In genomic region chr15:72341361-72341760, GRCh38 we compare ENCODE assay signal across 15 cellular contexts. TPM values are rescaled to one million over a fixed set of nuclear protein-coding genes. Genes with fewer than 3 reads are reported as not detected.
A peak's percentile ranks its signal among the peaks of the same experiment; 100 is the strongest.
DNase-seq lines count a peak whose midpoint lies in the region; ATAC-seq, FAIRE-seq and TF ChIP-seq lines count a peak whose summit lies in the region.
"Had no signal": no experiment of that assay in that cellular context is flagged by ENCODE, and none has a peak within 500 bp of the region (broad histone marks: within the 10 kb centered on the region; RNA-seq: fewer than 3 reads in every experiment).

No MANE protein-coding gene starts in this region.

- BruUV-seq in HepG2 (replicated peaks; lab: Mats Ljungman, UMichigan) = no TSS peak
- no TSS peak for BruUV-seq in Panc1 (replicated peaks; lab: Mats Ljungman, UMichigan)

- H3K4me1 Mint-ChIP-seq in CD4-positive, alpha-beta memory T cell = no peaks in the 10 kb centered on the region
- H3K4me1 Mint-ChIP-seq: activated T-helper 17 cell treated with anti-CD3 and anti-CD28 coated beads, Interleukin-2, amount 50 U/mL, for 72 hours; CD4-positive, CD25-positive, alpha-beta regulatory T cell; naive thymus-derived CD8-positive, alpha-beta T cell had no signal

- in situ Hi-C loops in HepG2 (cut with HindIII; ENCODE audit: extremely low pct_ligation_motif_present, low pct_unique_long_range_greater_than_20kb) (no loop called here), Panc1 (cut with HindIII; ENCODE audit: low pct_unique_long_range_greater_than_20kb, low sequenced_read_pairs) (no loop called here)

- H3K9me3 ChIP-seq in HepG2 (ENCODE audit: low read length) (no peaks in the 10 kb centered on the region), right lobe of liver (no peaks in the 10 kb centered on the region), Panc1 (ENCODE audit: control insufficient read depth, insufficient read depth, low read depth, low read length) (no peaks in the 10 kb centered on the region), vagina (no peaks in the 10 kb centered on the region), spleen (no peaks in the 10 kb centered on the region)
- H3K9me3 ChIP-seq in CD4-positive, alpha-beta memory T cell (ENCODE audit: control insufficient read depth in 1 of 2, low read length in 2 of 2) = no peaks in the 10 kb centered on the region

- POLR2A ChIA-PET in HepG2 (lab: Yijun Ruan, JAX) (no interaction called here), Panc1 (lab: Charles Lee) (no interaction called here)
- POLR2A ChIA-PET in CD4-positive, alpha-beta memory T cell (lab: Charles Lee; ENCODE audit: partially characterized antibody) = no interaction called here

- H3K27me3 ChIP-seq in HepG2 (ENCODE audit: control insufficient read depth in 1 of 2, insufficient read depth in 2 of 2, low read length in 2 of 2) = no peaks in the 10 kb centered on the region
- no peaks in the 10 kb centered on the region for H3K27me3 ChIP-seq in right lobe of liver
- H3K27me3 ChIP-seq in Panc1 (ENCODE audit: control insufficient read depth, insufficient read depth, low read length) = no peaks in the 10 kb centered on the region
- H3K27me3 ChIP-seq in vagina = no peaks in the 10 kb centered on the region
- no peaks in the 10 kb centered on the region for H3K27me3 ChIP-seq in spleen (replicated peaks in 1 of 7)
- H3K27me3 ChIP-seq in CD4-positive, alpha-beta memory T cell (ENCODE audit: insufficient read depth, low read length) = no peaks in the 10 kb centered on the region

- H3K4me3 ChIP-seq in HepG2 (replicated peaks in 1 of 3; ENCODE audit: insufficient read depth in 1 of 3, low read depth in 2 of 3, low read length in 3 of 3) (no peak overlapping the region), right lobe of liver (no peak overlapping the region), Panc1 (ENCODE audit: low read depth in 2 of 2, low read length in 2 of 2) (no peak overlapping the region), foreskin fibroblast (ENCODE audit: low read depth in 1 of 2, low read length in 2 of 2) (no peak overlapping the region), vagina (no peak overlapping the region), spleen (no peak overlapping the region)
- H3K4me3 ChIP-seq in CD4-positive, alpha-beta memory T cell (ENCODE audit: low read length in 2 of 2) = no peak overlapping the region

- TF ChIP-seq RAD21 in HepG2 (CRISPR knock-in tag; IDR thresholded peaks at IDR 0.05) = no peak

- H3K4me2 ChIP-seq in HepG2 (ENCODE audit: low read depth, low read length) = no peak overlapping the region

- H2AFZ ChIP-seq in HepG2 (ENCODE audit: low read length) = no peak overlapping the region

- TF ChIP-seq CTCF in HepG2 (CRISPR knock-in tag; IDR thresholded peaks at IDR 0.05) (peak; percentile 43), right lobe of liver (IDR thresholded peaks at IDR 0.05) (peak in 1 of 4 donors; percentile 8), Panc1 (IDR thresholded peaks at IDR 0.05) (peak; percentile 46), foreskin fibroblast (IDR thresholded peaks at IDR 0.05; ENCODE audit: low read depth, low read length) (peak; percentile 8), vagina (IDR thresholded peaks at IDR 0.05) (no peak), spleen (IDR thresholded peaks at IDR 0.05 in 8 of 11, conservative IDR thresholded peaks at IDR 0.05 in 3 of 11) (no peak), GM10266 (IDR thresholded peaks at IDR 0.05; ENCODE audit: control insufficient read depth, insufficient read depth, low read depth, missing control alignments) (no peak)

- peak; percentile 61 for ATAC-seq in HepG2
- no peak for ATAC-seq in right lobe of liver
- ATAC-seq in Panc1 = peak; percentile 61
- ATAC-seq: activated T-helper 17 cell treated with anti-CD3 and anti-CD28 coated beads, Interleukin-2, amount 50 U/mL, for 72 hours; effector memory CD8-positive, alpha-beta T cell; naive thymus-derived CD8-positive, alpha-beta T cell had no signal

- H3K79me2 ChIP-seq in HepG2 (ENCODE audit: insufficient read depth, low read length) = no peaks in the 10 kb centered on the region

- H3K9me3 Mint-ChIP-seq in CD4-positive, alpha-beta memory T cell = peaks cover 0 to 2% (median 0%) of the 10 kb centered on the region in 8 donors
- H3K9me3 Mint-ChIP-seq: activated T-helper 17 cell treated with anti-CD3 and anti-CD28 coated beads, Interleukin-2, amount 50 U/mL, for 72 hours; CD4-positive, CD25-positive, alpha-beta regulatory T cell; effector memory CD8-positive, alpha-beta T cell; naive thymus-derived CD8-positive, alpha-beta T cell had no signal

- H3K27ac ChIP-seq in HepG2 (ENCODE audit: extremely low read length, insufficient read depth, low read length) (no peak overlapping the region), right lobe of liver (no peak overlapping the region), Panc1 (ENCODE audit: low read length) (no peak overlapping the region), vagina (no peak overlapping the region), spleen (no peak overlapping the region)
- H3K27ac ChIP-seq in CD4-positive, alpha-beta memory T cell (ENCODE audit: low read depth, low read length) = no peak overlapping the region

- no peak for TF ChIP-seq POLR2A in HepG2 (IDR thresholded peaks at IDR 0.05; ENCODE audit: insufficient read depth in 1 of 2, low read depth in 2 of 2, low read length in 2 of 2)
- TF ChIP-seq POLR2A in right lobe of liver (IDR thresholded peaks at IDR 0.05) = no peak
- TF ChIP-seq POLR2A in vagina (IDR thresholded peaks at IDR 0.05) = no peak
- TF ChIP-seq POLR2A in spleen (IDR thresholded peaks at IDR 0.05) = no peak

- no peak overlapping the region for H3K4me3 Mint-ChIP-seq in CD4-positive, alpha-beta memory T cell
- H3K4me3 Mint-ChIP-seq: activated T-helper 17 cell treated with anti-CD3 and anti-CD28 coated beads, Interleukin-2, amount 50 U/mL, for 72 hours; CD4-positive, CD25-positive, alpha-beta regulatory T cell; effector memory CD8-positive, alpha-beta T cell; naive thymus-derived CD8-positive, alpha-beta T cell had no signal

- H3K4me1 ChIP-seq in HepG2 (ENCODE audit: insufficient read depth, low read length) (peaks cover 9% of the 10 kb centered on the region; the same call in 1 of the 2 replicates), right lobe of liver (no peaks in the 10 kb centered on the region), Panc1 (ENCODE audit: control insufficient read depth, insufficient read depth, low read length) (no peaks in the 10 kb centered on the region), vagina (no peaks in the 10 kb centered on the region), spleen (peaks cover 0 to 17% (median 7%) of the 10 kb centered on the region in 6 donors)
- H3K4me1 ChIP-seq in CD4-positive, alpha-beta memory T cell (ENCODE audit: insufficient read depth, low read length) = no peaks in the 10 kb centered on the region

- no peaks in the 10 kb centered on the region for H3K27me3 Mint-ChIP-seq in CD4-positive, alpha-beta memory T cell
- H3K27me3 Mint-ChIP-seq: activated T-helper 17 cell treated with anti-CD3 and anti-CD28 coated beads, Interleukin-2, amount 50 U/mL, for 72 hours; CD4-positive, CD25-positive, alpha-beta regulatory T cell; effector memory CD8-positive, alpha-beta T cell; naive thymus-derived CD8-positive, alpha-beta T cell had no signal

- CTCF ChIA-PET in HepG2 (lab: Yijun Ruan, JAX; ENCODE audit: low intra/inter-chr PET ratio, low total read pairs) = interaction anchor here (1.6 to 2.7 kb wide), 2 partner anchors 29 to 142 kb away, joined by 5 to 6 read pairs; no protein-coding TSS in a partner anchor
- CTCF ChIA-PET in Panc1 (lab: Charles Lee) = interaction anchor here (0.6 kb wide), 3 partner anchors 40 to 613 kb away, joined by 3 to 4 read pairs (median 4); no protein-coding TSS in a partner anchor
- CTCF ChIA-PET in CD4-positive, alpha-beta memory T cell (lab: Charles Lee; ENCODE audit: partially characterized antibody) = interaction anchor here (0.7 kb wide), 1 partner anchor 330 kb away, joined by 3 read pairs; no protein-coding TSS in a partner anchor

- FAIRE-seq in HepG2 (lab: Jason Lieb, UNC) = no peak
- FAIRE-seq: GM18507 had no signal

- TF ChIP-seq EP300 in HepG2 (IDR thresholded peaks at IDR 0.05; ENCODE audit: low read depth in 2 of 2, low read length in 2 of 2) (no peak), HepG2 (CRISPR knock-in tag; IDR thresholded peaks at IDR 0.05; ENCODE audit: borderline replicate concordance) (no peak)

- peak overlapping the region in 1 of 7 donors; percentile 48 for H3K27ac Mint-ChIP-seq in CD4-positive, alpha-beta memory T cell
- H3K27ac Mint-ChIP-seq: activated T-helper 17 cell treated with anti-CD3 and anti-CD28 coated beads, Interleukin-2, amount 50 U/mL, for 72 hours had no signal

- no peak overlapping the region for H3K9ac ChIP-seq in HepG2 (ENCODE audit: insufficient read depth, low read depth, low read length)

- 84% methylated on average over 6 of the region's 6 CpGs for WGBS in HepG2 (ENCODE audit: low lambda C conversion rate)
- WGBS in right lobe of liver (ENCODE audit: insufficient coverage, low coverage, low lambda C conversion rate, missing lambda C conversion rate) = 88% methylated on average over 3 of the region's 6 CpGs
- 81 to 93% (median 89%) methylated on average over 6 of the region's 6 CpGs for WGBS in spleen, 5 donors

- DNase-seq in HepG2 (ENCODE audit: low spot score) = no peak
- DNase-seq in right lobe of liver = no peak
- no peak for DNase-seq in Panc1 (ENCODE audit: low read depth, low spot score)
- DNase-seq in foreskin fibroblast = no peak
- peak; percentile 31 to 80 for DNase-seq in vagina (ENCODE audit: extremely low spot score in 2 of 2)
- DNase-seq in spleen = no peak
- DNase-seq in CD4-positive, alpha-beta memory T cell = no peak
- DNase-seq in GM10266 (ENCODE audit: extremely low spot score) = no peak
- DNase-seq: CD4-positive, CD25-positive, alpha-beta regulatory T cell; effector memory CD8-positive, alpha-beta T cell; Kasumi-1; naive thymus-derived CD8-positive, alpha-beta T cell had no signal

- no peaks in the 10 kb centered on the region for H4K20me1 ChIP-seq in HepG2 (ENCODE audit: insufficient read depth, low read length)

- intact Hi-C loops in HepG2 (cut with micrococcal nuclease; ENCODE audit: unreplicated experiment) = loop anchor here (10.0 kb wide), 1 partner anchor 193 kb away; no protein-coding TSS in a partner anchor
- intact Hi-C loops in right lobe of liver (cut with DNase I) = no loop called here
- intact Hi-C loops in Panc1 (cut with micrococcal nuclease; ENCODE audit: unreplicated experiment) = no loop called here
- intact Hi-C loops in vagina (cut with DNase I) = no loop called here
- intact Hi-C loops in spleen (cut with DNase I; ENCODE audit: low total_unique reads) = no loop called here
- intact Hi-C loops in CD4-positive, alpha-beta memory T cell (cut with micrococcal nuclease) = loop anchor here (5.0 to 10.0 kb wide), 2 partner anchors 333 to 741 kb away; no protein-coding TSS in a partner anchor

- H3K36me3 ChIP-seq in HepG2 (replicated peaks in 1 of 2; ENCODE audit: control insufficient read depth in 1 of 2, insufficient read depth in 2 of 2, low read length in 2 of 2) (peaks cover 9 to 16% of the 10 kb centered on the region in 2 experiments), right lobe of liver (peaks cover 0 to 24% (median 8%) of the 10 kb centered on the region in 4 donors), Panc1 (ENCODE audit: control insufficient read depth, insufficient read depth, low read length) (no peaks in the 10 kb centered on the region), vagina (peaks cover 0 to 31% of the 10 kb centered on the region in 2 donors), spleen (peaks cover 2 to 87% (median 35%) of the 10 kb centered on the region in 6 donors)
- peaks cover 24% of the 10 kb centered on the region for H3K36me3 ChIP-seq in CD4-positive, alpha-beta memory T cell (ENCODE audit: insufficient read depth, low read length)

- peaks cover 37 to 55% of the 10 kb centered on the region in 2 donors for H3K36me3 Mint-ChIP-seq in CD4-positive, alpha-beta memory T cell

RNA-seq across cellular contexts. Expression of gene CELF6, which starts 21.4 kb away (rescaled TPM):
- total RNA-seq in HepG2 (2016; rRNA removed; fragmentation: Illumina TruSeq; extraction: Trizol) = 0.10 and 0.49 TPM in 2 replicates
- 0.09 TPM in 1 of 2 replicates, not detected in the other for total RNA-seq in HepG2 (2016; cell fraction: cytosol; rRNA removed; fragmentation: Illumina TruSeq; extraction: Trizol; ENCODE audit: low read depth)
- 0.41 TPM in 1 of 2 replicates, not detected in the other for total RNA-seq in HepG2 (2016; cell fraction: insoluble cytoplasmic fraction; rRNA removed; fragmentation: Illumina TruSeq; extraction: Trizol)
- 0.12 and 0.21 TPM in 2 replicates for total RNA-seq in HepG2 (2016; cell fraction: membrane; rRNA removed; fragmentation: Illumina TruSeq; extraction: Trizol)
- 0.81 and 1.1 TPM in 2 replicates for total RNA-seq in HepG2 (2016; cell fraction: nucleus; rRNA removed; fragmentation: Illumina TruSeq; extraction: Trizol)
- polyA plus RNA-seq in HepG2 (2011; rRNA removed) = 0.94 and 1.3 TPM in 2 replicates
- 0.24 and 0.26 TPM in 2 replicates for polyA plus RNA-seq in HepG2 (2011; cell fraction: cytosol; rRNA removed)
- 5.1 and 7.3 TPM in 2 replicates for polyA plus RNA-seq in HepG2 (2011; cell fraction: nucleus; rRNA removed)
- 0.51 and 0.70 TPM in 2 replicates for polyA plus RNA-seq in HepG2 (2012)
- 0.09 and 0.15 TPM in 2 replicates for polyA plus RNA-seq in HepG2 (2016; cell fraction: cytosol; fragmentation: Illumina TruSeq; extraction: Trizol; ENCODE audit: low read depth)
- 0.20 TPM in 1 of 2 replicates, not detected in the other for polyA plus RNA-seq in HepG2 (2016; cell fraction: insoluble cytoplasmic fraction; fragmentation: Illumina TruSeq; extraction: Trizol; ENCODE audit: low read depth)
- 0.15 and 0.22 TPM in 2 replicates for polyA plus RNA-seq in HepG2 (2016; cell fraction: membrane; fragmentation: Illumina TruSeq; extraction: Trizol; ENCODE audit: low read depth)
- 3.3 and 3.7 TPM in 2 replicates for polyA plus RNA-seq in HepG2 (2016; cell fraction: nucleus; fragmentation: Illumina TruSeq; extraction: Trizol; ENCODE audit: insufficient read depth, low read depth)
- 0.07 and 0.12 TPM in 2 replicates for polyA minus RNA-seq in HepG2 (2011; rRNA and poly(A)+ RNA removed; ENCODE audit: low replicate concordance)
- polyA minus RNA-seq in HepG2 (2011; cell fraction: cytosol; rRNA and poly(A)+ RNA removed) = not detected in 2 replicates
- 0.99 and 1.3 TPM in 2 replicates for polyA minus RNA-seq in HepG2 (2011; cell fraction: nucleus; rRNA and poly(A)+ RNA removed)
- total RNA-seq in right lobe of liver = 1 to 10 TPM in 4 of 6 experiments, under 1 TPM in 2; 0.47 to 1.7 (median 1.2) TPM
- total RNA-seq in Panc1 (2021; ENCODE audit: unreplicated experiment) = not detected
- 0.08 TPM for polyA plus RNA-seq in Panc1 (2012; ENCODE audit: insufficient read length)
- 7.1 TPM for total RNA-seq in vagina
- total RNA-seq in spleen = 1 to 10 TPM; 1.7 to 7.5 (median 2.8) TPM
- 1 to 10 TPM; 4.4 to 9.2 (median 8.1) TPM for polyA plus RNA-seq in spleen
- 1 to 10 TPM; 2.6 to 4.9 TPM for total RNA-seq in CD4-positive, alpha-beta memory T cell
- polyA plus RNA-seq in CD4-positive, alpha-beta memory T cell = not detected

RNA-seq across cellular contexts. Expression of gene HEXA, which starts 34.5 kb away (rescaled TPM):
- 47.4 and 106 TPM in 2 replicates for total RNA-seq in HepG2 (2016; rRNA removed; fragmentation: Illumina TruSeq; extraction: Trizol)
- 16.6 and 17.6 TPM in 2 replicates for total RNA-seq in HepG2 (2016; cell fraction: cytosol; rRNA removed; fragmentation: Illumina TruSeq; extraction: Trizol; ENCODE audit: low read depth)
- total RNA-seq in HepG2 (2016; cell fraction: insoluble cytoplasmic fraction; rRNA removed; fragmentation: Illumina TruSeq; extraction: Trizol) = 47.0 and 112 TPM in 2 replicates
- 23.0 and 27.3 TPM in 2 replicates for total RNA-seq in HepG2 (2016; cell fraction: membrane; rRNA removed; fragmentation: Illumina TruSeq; extraction: Trizol)
- 113 and 129 TPM in 2 replicates for total RNA-seq in HepG2 (2016; cell fraction: nucleus; rRNA removed; fragmentation: Illumina TruSeq; extraction: Trizol)
- polyA plus RNA-seq in HepG2 (2011; rRNA removed) = 215 and 219 TPM in 2 replicates
- 178 and 191 TPM in 2 replicates for polyA plus RNA-seq in HepG2 (2011; cell fraction: cytosol; rRNA removed)
- polyA plus RNA-seq in HepG2 (2011; cell fraction: nucleus; rRNA removed) = 241 and 262 TPM in 2 replicates
- polyA plus RNA-seq in HepG2 (2012) = 62.0 and 72.9 TPM in 2 replicates
- 13.5 and 15.0 TPM in 2 replicates for polyA plus RNA-seq in HepG2 (2016; cell fraction: cytosol; fragmentation: Illumina TruSeq; extraction: Trizol; ENCODE audit: low read depth)
- 37.1 and 43.4 TPM in 2 replicates for polyA plus RNA-seq in HepG2 (2016; cell fraction: insoluble cytoplasmic fraction; fragmentation: Illumina TruSeq; extraction: Trizol; ENCODE audit: low read depth)
- polyA plus RNA-seq in HepG2 (2016; cell fraction: membrane; fragmentation: Illumina TruSeq; extraction: Trizol; ENCODE audit: low read depth) = 16.7 and 18.5 TPM in 2 replicates
- polyA plus RNA-seq in HepG2 (2016; cell fraction: nucleus; fragmentation: Illumina TruSeq; extraction: Trizol; ENCODE audit: insufficient read depth, low read depth) = 184 and 185 TPM in 2 replicates
- polyA minus RNA-seq in HepG2 (2011; rRNA and poly(A)+ RNA removed; ENCODE audit: low replicate concordance) = 116 and 186 TPM in 2 replicates
- 59.8 and 69.1 TPM in 2 replicates for polyA minus RNA-seq in HepG2 (2011; cell fraction: cytosol; rRNA and poly(A)+ RNA removed)
- 76.7 and 89.3 TPM in 2 replicates for polyA minus RNA-seq in HepG2 (2011; cell fraction: nucleus; rRNA and poly(A)+ RNA removed)
- 100 to 1,000 TPM in 1 of 6 experiments, 10 to 100 TPM in 5; 55.9 to 107 (median 65.3) TPM for total RNA-seq in right lobe of liver
- 199 TPM for total RNA-seq in Panc1 (2021; ENCODE audit: unreplicated experiment)
- polyA plus RNA-seq in Panc1 (2012; ENCODE audit: insufficient read length) = 114 TPM
- 82.5 TPM for total RNA-seq in vagina
- 100 to 1,000 TPM; 109 to 172 (median 129) TPM for total RNA-seq in spleen
- 100 to 1,000 TPM in 2 of 3 donors, 10 to 100 TPM in 1; 99.1 to 104 (median 103) TPM for polyA plus RNA-seq in spleen
- 10 to 100 TPM; 84.4 to 84.6 TPM for total RNA-seq in CD4-positive, alpha-beta memory T cell
- polyA plus RNA-seq in CD4-positive, alpha-beta memory T cell = 100 to 1,000 TPM in 1 of 2 donors, 10 to 100 TPM in 1; 69.9 to 102 TPM

RNA-seq across cellular contexts. Expression of gene TMEM202, which starts 56.7 kb away (rescaled TPM):
- not detected in 2 replicates for total RNA-seq in HepG2 (2016; rRNA removed; fragmentation: Illumina TruSeq; extraction: Trizol)
- total RNA-seq in HepG2 (2016; cell fraction: cytosol; rRNA removed; fragmentation: Illumina TruSeq; extraction: Trizol; ENCODE audit: low read depth) = not detected in 2 replicates
- not detected in 2 replicates for total RNA-seq in HepG2 (2016; cell fraction: insoluble cytoplasmic fraction; rRNA removed; fragmentation: Illumina TruSeq; extraction: Trizol)
- total RNA-seq in HepG2 (2016; cell fraction: membrane; rRNA removed; fragmentation: Illumina TruSeq; extraction: Trizol) = not detected in 2 replicates
- not detected in 2 replicates for total RNA-seq in HepG2 (2016; cell fraction: nucleus; rRNA removed; fragmentation: Illumina TruSeq; extraction: Trizol)
- not detected in 2 replicates for polyA plus RNA-seq in HepG2 (2011; rRNA removed)
- not detected in 2 replicates for polyA plus RNA-seq in HepG2 (2011; cell fraction: cytosol; rRNA removed)
- polyA plus RNA-seq in HepG2 (2011; cell fraction: nucleus; rRNA removed) = not detected in 2 replicates
- not detected in 2 replicates for polyA plus RNA-seq in HepG2 (2012)
- not detected in 2 replicates for polyA plus RNA-seq in HepG2 (2016; cell fraction: cytosol; fragmentation: Illumina TruSeq; extraction: Trizol; ENCODE audit: low read depth)
- polyA plus RNA-seq in HepG2 (2016; cell fraction: insoluble cytoplasmic fraction; fragmentation: Illumina TruSeq; extraction: Trizol; ENCODE audit: low read depth) = not detected in 2 replicates
- not detected in 2 replicates for polyA plus RNA-seq in HepG2 (2016; cell fraction: membrane; fragmentation: Illumina TruSeq; extraction: Trizol; ENCODE audit: low read depth)
- polyA plus RNA-seq in HepG2 (2016; cell fraction: nucleus; fragmentation: Illumina TruSeq; extraction: Trizol; ENCODE audit: insufficient read depth, low read depth) = not detected in 2 replicates
- polyA minus RNA-seq in HepG2 (2011; rRNA and poly(A)+ RNA removed; ENCODE audit: low replicate concordance) = not detected in 2 replicates
- not detected in 2 replicates for polyA minus RNA-seq in HepG2 (2011; cell fraction: cytosol; rRNA and poly(A)+ RNA removed)
- not detected in 2 replicates for polyA minus RNA-seq in HepG2 (2011; cell fraction: nucleus; rRNA and poly(A)+ RNA removed)
- total RNA-seq in right lobe of liver = not detected
- total RNA-seq in Panc1 (2021; ENCODE audit: unreplicated experiment) = not detected
- polyA plus RNA-seq in Panc1 (2012; ENCODE audit: insufficient read length) = not detected
- not detected for total RNA-seq in vagina
- total RNA-seq in spleen = not detected
- not detected for polyA plus RNA-seq in spleen
- total RNA-seq in CD4-positive, alpha-beta memory T cell = not detected
- not detected for polyA plus RNA-seq in CD4-positive, alpha-beta memory T cell
- total RNA-seq: activated T-helper 17 cell treated with anti-CD3 and anti-CD28 coated beads, Interleukin-2, amount 50 U/mL, for 72 hours; CD4-positive, CD25-positive, alpha-beta regulatory T cell; naive thymus-derived CD8-positive, alpha-beta T cell; subcutaneous adipose tissue had no signal
- polyA plus RNA-seq: CD4-positive, CD25-positive, alpha-beta regulatory T cell; naive thymus-derived CD8-positive, alpha-beta T cell had no signal

Comparison
In these comparisons a context has a peak if more than half of its experiments do, and no peak if none do; other contexts are left out.
1. ATAC-seq: peak in HepG2 (single experiment) and Panc1 (single experiment); none in right lobe of liver (0 of 4).
2. intact Hi-C loops: an anchor here in HepG2 (10.0 kb wide) and CD4-positive, alpha-beta memory T cell (5.0 to 10.0 kb wide); none called in right lobe of liver, Panc1, vagina and spleen.
3. DNase-seq: peak in vagina (2 of 2); none in HepG2 (single experiment), right lobe of liver (0 of 3), Panc1 (single experiment), foreskin fibroblast (0 of 2), spleen (single experiment), CD4-positive, alpha-beta memory T cell (0 of 5) and GM10266 (single experiment).
4. CTCF ChIP-seq: peak in HepG2 (single experiment), Panc1 (single experiment) and foreskin fibroblast (single experiment); none in vagina (0 of 3), spleen (0 of 11) and GM10266 (single experiment).